10 cellular contexts compared by ENCODE assay signal in the genomic region with DNA sequence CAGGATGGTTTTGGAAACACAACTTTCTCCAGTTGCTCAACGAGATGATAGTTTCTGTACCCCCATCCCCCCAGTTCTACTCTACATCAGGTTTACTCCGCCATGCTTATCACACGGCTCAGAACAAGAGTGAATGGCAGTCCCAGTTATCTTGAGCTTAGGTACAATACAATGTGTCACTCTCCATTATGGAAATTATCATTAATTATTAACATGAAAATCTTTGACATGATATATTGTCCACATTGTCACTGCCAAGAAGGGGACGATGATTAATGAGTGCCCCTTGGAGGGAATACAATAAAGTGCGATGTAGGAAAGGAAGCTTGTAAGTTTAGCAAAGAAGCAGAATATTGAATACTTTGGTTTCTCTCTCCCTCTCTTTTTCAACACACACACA.
"Had no signal": no experiment of that assay in that cellular context is flagged by ENCODE, and none has a peak within 500 bp of the region (broad histone marks: within the 10 kb centered on the region; RNA-seq: fewer than 3 reads in every experiment).

No MANE protein-coding gene starts in this region.

- H3K4me1 Mint-ChIP-seq: H9 had no signal

- H3K9me3 Mint-ChIP-seq: H9 had no signal

- ATAC-seq: HCT116 had no signal

- H2AFZ ChIP-seq: GM23248 had no signal

- DNase-seq: GM23248, GOT3, H7, H9, HCEC 1CT, HFFc6 had no signal

- H3K4me3 Mint-ChIP-seq: H9, HFFc6 had no signal

- H3K4me1 ChIP-seq: HAP-1 had no signal

- H3K36me3 ChIP-seq: HAP-1 had no signal

- H3K4me3 ChIP-seq: GM23248, HAP-1 had no signal

- H3K9me3 ChIP-seq: HAP-1 had no signal

- H3K27ac ChIP-seq: GM23248 had no signal

- FAIRE-seq: H1, H54 had no signal

- H3K27ac Mint-ChIP-seq: H9, HFFc6 had no signal
